ENCODE assay signal across 1 cellular context in the genomic region with DNA sequence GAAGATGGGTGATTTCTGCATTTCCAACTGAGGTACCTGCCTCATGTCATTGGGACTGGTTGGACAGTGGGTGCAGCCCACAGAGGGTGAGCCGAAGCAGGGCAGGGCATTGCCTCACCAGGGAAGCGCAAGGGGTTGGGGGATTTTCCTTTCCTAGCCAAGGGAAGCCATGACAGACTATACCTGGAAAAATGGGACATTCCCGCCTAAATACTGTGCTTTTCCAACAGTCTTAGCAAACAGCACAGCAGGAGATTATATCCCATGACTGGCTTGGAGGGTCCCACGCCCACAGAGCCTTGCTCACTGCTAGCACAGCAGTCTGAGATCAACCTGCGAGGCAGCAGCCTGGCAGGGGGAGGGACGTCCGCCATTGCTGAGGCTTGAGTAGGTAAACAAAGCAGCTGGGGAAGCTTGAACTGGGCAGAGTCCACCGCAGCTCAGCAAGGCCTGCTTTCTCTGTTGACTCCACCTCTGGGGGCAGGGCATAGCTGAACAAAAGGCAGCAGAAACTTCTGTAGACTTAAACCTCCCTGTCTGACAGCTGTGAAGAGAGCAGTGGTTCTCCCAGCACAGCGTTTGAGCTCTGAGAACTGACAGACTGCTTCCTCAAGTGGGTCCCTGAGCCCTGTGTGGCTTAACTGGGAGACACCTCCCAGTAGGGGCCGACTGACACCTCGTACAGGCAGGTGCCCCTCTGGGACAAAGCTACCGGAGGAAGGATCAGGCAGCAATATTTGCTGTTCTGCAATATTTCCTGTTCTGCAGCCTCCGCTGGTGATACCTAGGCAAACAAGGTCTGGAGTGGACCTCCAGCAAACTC.
TF ChIP-seq lines count a peak whose summit lies in the region.

No MANE protein-coding gene starts in this region.

TF ChIP-seq in liver, 16 proteins besides CTCF, POLR2A, EP300 and RAD21 (continued from another document):
- peak; percentile 65 for TF ChIP-seq REST (IDR thresholded peaks at IDR 0.05)
- TF ChIP-seq HNF4A (conservative IDR thresholded peaks at IDR 0.05) = peak; percentile 88 to 89
